In genomic region chr1:28860332-28861073, GRCh38 we compare ENCODE assay signal across 1 cellular context.
TF ChIP-seq lines count a peak whose summit lies in the region.

No MANE protein-coding gene starts in this region.

TF ChIP-seq in K562, 482 proteins besides CTCF, POLR2A, EP300 and RAD21 (continued from another document):
- no peak for TF ChIP-seq TFE3 (CRISPR knock-in tag; IDR thresholded peaks at IDR 0.05)
- no peak for TF ChIP-seq KHSRP (IDR thresholded peaks at IDR 0.05)
- peak; percentile 40; the same call in 1 of the 2 replicates for TF ChIP-seq SMARCE1 (IDR thresholded peaks at IDR 0.05)
- no peak for TF ChIP-seq ZNF444 (CRISPR knock-in tag; IDR thresholded peaks at IDR 0.05)
- peak; percentile 96 for TF ChIP-seq ADNP (tag; IDR thresholded peaks at IDR 0.05)
- TF ChIP-seq, protein P1, sequence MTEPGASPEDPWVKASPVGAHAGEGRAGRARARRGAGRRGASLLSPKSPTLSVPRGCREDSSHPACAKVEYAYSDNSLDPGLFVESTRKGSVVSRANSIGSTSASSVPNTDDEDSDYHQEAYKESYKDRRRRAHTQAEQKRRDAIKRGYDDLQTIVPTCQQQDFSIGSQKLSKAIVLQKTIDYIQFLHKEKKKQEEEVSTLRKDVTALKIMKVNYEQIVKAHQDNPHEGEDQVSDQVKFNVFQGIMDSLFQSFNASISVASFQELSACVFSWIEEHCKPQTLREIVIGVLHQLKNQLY (CRISPR knock-in tag; conservative IDR thresholded peaks at IDR 0.05): no peak
- no peak for TF ChIP-seq ZBTB33 (CRISPR knock-in tag; IDR thresholded peaks at IDR 0.05)
- TF ChIP-seq DACH1 (IDR thresholded peaks at IDR 0.05; ENCODE audit: partially characterized antibody): peak; percentile 42
- TF ChIP-seq, protein P2, sequence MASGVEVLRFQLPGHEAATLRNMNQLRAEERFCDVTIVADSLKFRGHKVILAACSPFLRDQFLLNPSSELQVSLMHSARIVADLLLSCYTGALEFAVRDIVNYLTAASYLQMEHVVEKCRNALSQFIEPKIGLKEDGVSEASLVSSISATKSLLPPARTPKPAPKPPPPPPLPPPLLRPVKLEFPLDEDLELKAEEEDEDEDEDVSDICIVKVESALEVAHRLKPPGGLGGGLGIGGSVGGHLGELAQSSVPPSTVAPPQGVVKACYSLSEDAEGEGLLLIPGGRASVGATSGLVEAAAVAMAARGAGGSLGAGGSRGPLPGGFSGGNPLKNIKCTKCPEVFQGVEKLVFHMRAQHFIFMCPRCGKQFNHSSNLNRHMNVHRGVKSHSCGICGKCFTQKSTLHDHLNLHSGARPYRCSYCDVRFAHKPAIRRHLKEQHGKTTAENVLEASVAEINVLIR (CRISPR knock-in tag; IDR thresholded peaks at IDR 0.05): no peak
- no peak for TF ChIP-seq KAT7 (CRISPR knock-in tag; IDR thresholded peaks at IDR 0.05; ENCODE audit: borderline replicate concordance)
- 0 out of 4 replicates have a peak, but pooled peaks of 1 of the 2 experiments have one; percentile 24 for TF ChIP-seq RCOR1 (IDR thresholded peaks at IDR 0.05; ENCODE audit: borderline replicate concordance in 1 of 2, low read depth in 2 of 2, low read length in 2 of 2)
- TF ChIP-seq ZNF699 (CRISPR knock-in tag; IDR thresholded peaks at IDR 0.05; ENCODE audit: insufficient replicate concordance): no peak
- TF ChIP-seq U2AF2 (optimal IDR thresholded peaks at IDR 0.05; ENCODE audit: low read depth, low read length): no peak
- TF ChIP-seq CGGBP1 (CRISPR knock-in tag; IDR thresholded peaks at IDR 0.05): no peak
- TF ChIP-seq, protein P3, sequence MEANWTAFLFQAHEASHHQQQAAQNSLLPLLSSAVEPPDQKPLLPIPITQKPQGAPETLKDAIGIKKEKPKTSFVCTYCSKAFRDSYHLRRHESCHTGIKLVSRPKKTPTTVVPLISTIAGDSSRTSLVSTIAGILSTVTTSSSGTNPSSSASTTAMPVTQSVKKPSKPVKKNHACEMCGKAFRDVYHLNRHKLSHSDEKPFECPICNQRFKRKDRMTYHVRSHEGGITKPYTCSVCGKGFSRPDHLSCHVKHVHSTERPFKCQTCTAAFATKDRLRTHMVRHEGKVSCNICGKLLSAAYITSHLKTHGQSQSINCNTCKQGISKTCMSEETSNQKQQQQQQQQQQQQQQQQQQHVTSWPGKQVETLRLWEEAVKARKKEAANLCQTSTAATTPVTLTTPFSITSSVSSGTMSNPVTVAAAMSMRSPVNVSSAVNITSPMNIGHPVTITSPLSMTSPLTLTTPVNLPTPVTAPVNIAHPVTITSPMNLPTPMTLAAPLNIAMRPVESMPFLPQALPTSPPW (CRISPR knock-in tag; IDR thresholded peaks at IDR 0.05): peak; percentile 32; the same call in 1 of the 2 replicates
- TF ChIP-seq ZEB2 (IDR thresholded peaks at IDR 0.05): 0 out of 2 replicates have a peak, but pooled peaks have one; percentile 1
- TF ChIP-seq, protein P4, sequence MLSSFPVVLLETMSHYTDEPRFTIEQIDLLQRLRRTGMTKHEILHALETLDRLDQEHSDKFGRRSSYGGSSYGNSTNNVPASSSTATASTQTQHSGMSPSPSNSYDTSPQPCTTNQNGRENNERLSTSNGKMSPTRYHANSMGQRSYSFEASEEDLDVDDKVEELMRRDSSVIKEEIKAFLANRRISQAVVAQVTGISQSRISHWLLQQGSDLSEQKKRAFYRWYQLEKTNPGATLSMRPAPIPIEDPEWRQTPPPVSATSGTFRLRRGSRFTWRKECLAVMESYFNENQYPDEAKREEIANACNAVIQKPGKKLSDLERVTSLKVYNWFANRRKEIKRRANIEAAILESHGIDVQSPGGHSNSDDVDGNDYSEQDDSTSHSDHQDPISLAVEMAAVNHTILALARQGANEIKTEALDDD (IDR thresholded peaks at IDR 0.05): peak; percentile 78
- peak; percentile 93 for TF ChIP-seq ZFP36 (IDR thresholded peaks at IDR 0.05; ENCODE audit: low read depth, low read length, partially characterized antibody)
- TF ChIP-seq ATF3 (IDR thresholded peaks at IDR 0.05): peak; percentile 52; the same call in 1 of the 2 replicates
- no peak for TF ChIP-seq ATF3 (CRISPR knock-in tag; conservative IDR thresholded peaks at IDR 0.05)
- no peak for TF ChIP-seq ZNF212 (CRISPR knock-in tag; IDR thresholded peaks at IDR 0.05)
- peak; percentile 44; the same call in 1 of the 2 replicates for TF ChIP-seq LEF1 (IDR thresholded peaks at IDR 0.05)
- TF ChIP-seq, protein P5, sequence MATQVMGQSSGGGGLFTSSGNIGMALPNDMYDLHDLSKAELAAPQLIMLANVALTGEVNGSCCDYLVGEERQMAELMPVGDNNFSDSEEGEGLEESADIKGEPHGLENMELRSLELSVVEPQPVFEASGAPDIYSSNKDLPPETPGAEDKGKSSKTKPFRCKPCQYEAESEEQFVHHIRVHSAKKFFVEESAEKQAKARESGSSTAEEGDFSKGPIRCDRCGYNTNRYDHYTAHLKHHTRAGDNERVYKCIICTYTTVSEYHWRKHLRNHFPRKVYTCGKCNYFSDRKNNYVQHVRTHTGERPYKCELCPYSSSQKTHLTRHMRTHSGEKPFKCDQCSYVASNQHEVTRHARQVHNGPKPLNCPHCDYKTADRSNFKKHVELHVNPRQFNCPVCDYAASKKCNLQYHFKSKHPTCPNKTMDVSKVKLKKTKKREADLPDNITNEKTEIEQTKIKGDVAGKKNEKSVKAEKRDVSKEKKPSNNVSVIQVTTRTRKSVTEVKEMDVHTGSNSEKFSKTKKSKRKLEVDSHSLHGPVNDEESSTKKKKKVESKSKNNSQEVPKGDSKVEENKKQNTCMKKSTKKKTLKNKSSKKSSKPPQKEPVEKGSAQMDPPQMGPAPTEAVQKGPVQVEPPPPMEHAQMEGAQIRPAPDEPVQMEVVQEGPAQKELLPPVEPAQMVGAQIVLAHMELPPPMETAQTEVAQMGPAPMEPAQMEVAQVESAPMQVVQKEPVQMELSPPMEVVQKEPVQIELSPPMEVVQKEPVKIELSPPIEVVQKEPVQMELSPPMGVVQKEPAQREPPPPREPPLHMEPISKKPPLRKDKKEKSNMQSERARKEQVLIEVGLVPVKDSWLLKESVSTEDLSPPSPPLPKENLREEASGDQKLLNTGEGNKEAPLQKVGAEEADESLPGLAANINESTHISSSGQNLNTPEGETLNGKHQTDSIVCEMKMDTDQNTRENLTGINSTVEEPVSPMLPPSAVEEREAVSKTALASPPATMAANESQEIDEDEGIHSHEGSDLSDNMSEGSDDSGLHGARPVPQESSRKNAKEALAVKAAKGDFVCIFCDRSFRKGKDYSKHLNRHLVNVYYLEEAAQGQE (CRISPR knock-in tag; IDR thresholded peaks at IDR 0.05; ENCODE audit: low read depth): no peak
- TF ChIP-seq, protein P6, sequence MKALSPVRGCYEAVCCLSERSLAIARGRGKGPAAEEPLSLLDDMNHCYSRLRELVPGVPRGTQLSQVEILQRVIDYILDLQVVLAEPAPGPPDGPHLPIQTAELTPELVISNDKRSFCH (CRISPR knock-in tag; IDR thresholded peaks at IDR 0.05): no peak
- TF ChIP-seq, protein P6 (tag; IDR thresholded peaks at IDR 0.05): peak; percentile 21; the same call in 1 of the 2 replicates
- TF ChIP-seq SETDB1 (IDR thresholded peaks at IDR 0.05; ENCODE audit: low read length): no peak
- 0 out of 2 replicates have a peak, but pooled peaks have one; percentile 37 for TF ChIP-seq GABPA (tag; conservative IDR thresholded peaks at IDR 0.05; ENCODE audit: low read depth)
- peak; percentile 35 for TF ChIP-seq ARID1B (IDR thresholded peaks at IDR 0.05)
- TF ChIP-seq SRSF3 (IDR thresholded peaks at IDR 0.05; ENCODE audit: insufficient read depth, low read length): no peak
- TF ChIP-seq DMBX1 (CRISPR knock-in tag; IDR thresholded peaks at IDR 0.05; ENCODE audit: borderline replicate concordance): no peak
- TF ChIP-seq JUND (IDR thresholded peaks at IDR 0.05; ENCODE audit: borderline replicate concordance, low read depth, low read length): 0 out of 2 replicates have a peak, but pooled peaks have one; percentile 48
- TF ChIP-seq JUND (tag; IDR thresholded peaks at IDR 0.05; ENCODE audit: borderline replicate concordance, low read depth, low read length): peak; percentile 67; the same call in 1 of the 3 replicates
- TF ChIP-seq NUFIP1 (IDR thresholded peaks at IDR 0.05; ENCODE audit: partially characterized antibody): no peak
- 0 out of 4 replicates have a peak, but pooled peaks of 1 of the 2 experiments have one; percentile 15 for TF ChIP-seq HDAC1 (IDR thresholded peaks at IDR 0.05)
- no peak for TF ChIP-seq NCOA4 (IDR thresholded peaks at IDR 0.05; ENCODE audit: partially characterized antibody)
- peak; percentile 96 for TF ChIP-seq MEIS2 (IDR thresholded peaks at IDR 0.05; ENCODE audit: partially characterized antibody)
- TF ChIP-seq ZBTB7A (IDR thresholded peaks at IDR 0.05; ENCODE audit: borderline replicate concordance, control insufficient read depth, low read depth, low read length): no peak
- 0 out of 2 replicates have a peak, but pooled peaks have one; percentile 30 for TF ChIP-seq SMARCA4 (IDR thresholded peaks at IDR 0.05)
- TF ChIP-seq KLF1 (tag; IDR thresholded peaks at IDR 0.05): no peak
- TF ChIP-seq MAFG (tag; conservative IDR thresholded peaks at IDR 0.05): no peak
- TF ChIP-seq RBM15 (IDR thresholded peaks at IDR 0.05; ENCODE audit: insufficient read depth, low read length): no peak
- TF ChIP-seq, protein P7, sequence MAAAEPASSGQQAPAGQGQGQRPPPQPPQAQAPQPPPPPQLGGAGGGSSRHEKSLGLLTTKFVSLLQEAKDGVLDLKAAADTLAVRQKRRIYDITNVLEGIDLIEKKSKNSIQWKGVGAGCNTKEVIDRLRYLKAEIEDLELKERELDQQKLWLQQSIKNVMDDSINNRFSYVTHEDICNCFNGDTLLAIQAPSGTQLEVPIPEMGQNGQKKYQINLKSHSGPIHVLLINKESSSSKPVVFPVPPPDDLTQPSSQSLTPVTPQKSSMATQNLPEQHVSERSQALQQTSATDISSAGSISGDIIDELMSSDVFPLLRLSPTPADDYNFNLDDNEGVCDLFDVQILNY (CRISPR knock-in tag; IDR thresholded peaks at IDR 0.05): no peak
